1 cellular context compared by ENCODE assay signal in genomic region chr20:53154540-53154939, GRCh38.
TF ChIP-seq lines count a peak whose summit lies in the region.

No MANE protein-coding gene starts in this region.

TF ChIP-seq in GM12878, 131 proteins besides CTCF, POLR2A, EP300 and RAD21 (continued from another document):
- no peak for TF ChIP-seq ZBTB4 (CRISPR knock-in tag; IDR thresholded peaks at IDR 0.05)
- TF ChIP-seq MYB (IDR thresholded peaks at IDR 0.05; ENCODE audit: borderline replicate concordance, low read depth, low read length) = no peak
- TF ChIP-seq IRF5 (IDR thresholded peaks at IDR 0.05; ENCODE audit: borderline replicate concordance) = no peak
- no peak for TF ChIP-seq ZNF592 (IDR thresholded peaks at IDR 0.05)
- TF ChIP-seq ELK1 (IDR thresholded peaks at IDR 0.05; ENCODE audit: low read depth, low read length) = no peak
- TF ChIP-seq MEF2B (IDR thresholded peaks at IDR 0.05; ENCODE audit: partially characterized antibody, poor library complexity, severe bottlenecking) = no peak
- TF ChIP-seq FOXK2 (IDR thresholded peaks at IDR 0.05) = no peak
- no peak for TF ChIP-seq EGR1 (IDR thresholded peaks at IDR 0.05; ENCODE audit: borderline replicate concordance in 1 of 2, low read depth in 2 of 2, low read length in 2 of 2)
- TF ChIP-seq ATF3 (IDR thresholded peaks at IDR 0.05; ENCODE audit: borderline replicate concordance, extremely low read depth, low read depth, low read length) = no peak
- no peak for TF ChIP-seq TCF3 (IDR thresholded peaks at IDR 0.05; ENCODE audit: borderline replicate concordance, insufficient read depth, low read depth, low read length)
- no peak for TF ChIP-seq CUX1 (IDR thresholded peaks at IDR 0.05; ENCODE audit: insufficient replicate concordance, low read depth, low read length)
- no peak for TF ChIP-seq CBX5 (IDR thresholded peaks at IDR 0.05; ENCODE audit: low read depth)
- TF ChIP-seq E2F8 (IDR thresholded peaks at IDR 0.05; ENCODE audit: low read depth, partially characterized antibody) = no peak
- TF ChIP-seq ASH2L (IDR thresholded peaks at IDR 0.05; ENCODE audit: borderline replicate concordance, low read depth) = no peak
- TF ChIP-seq SP1 (IDR thresholded peaks at IDR 0.05; ENCODE audit: low read depth, low read length) = no peak
- peak; percentile 52; the same call in 1 of the 2 replicates for TF ChIP-seq SPI1 (IDR thresholded peaks at IDR 0.05; ENCODE audit: borderline replicate concordance, insufficient read depth, low read depth, low read length)
- TF ChIP-seq FOXM1 (IDR thresholded peaks at IDR 0.05; ENCODE audit: low read depth, low read length) = no peak
- TF ChIP-seq GABPA (IDR thresholded peaks at IDR 0.05; ENCODE audit: low read depth) = no peak
- TF ChIP-seq ZZZ3 (IDR thresholded peaks at IDR 0.05; ENCODE audit: control insufficient read depth, insufficient read length, low read depth) = no peak
- no peak for TF ChIP-seq KDM1A (IDR thresholded peaks at IDR 0.05; ENCODE audit: borderline replicate concordance)
- no peak for TF ChIP-seq YBX1 (IDR thresholded peaks at IDR 0.05)
